Comparison of ENCODE assay signal across 12 cellular contexts in genomic region chr3:30426319-30426993, GRCh38.
A peak's percentile ranks its signal among the peaks of the same experiment; 100 is the strongest.
DNase-seq lines count a peak whose midpoint lies in the region; ATAC-seq lines count a peak whose summit lies in the region.
"Had no signal": no experiment of that assay in that cellular context is flagged by ENCODE, and none has a peak within 500 bp of the region (broad histone marks: within the 10 kb centered on the region; RNA-seq: fewer than 3 reads in every experiment).

No MANE protein-coding gene starts in this region.

- peaks cover 0 to 7% (median 1%) of the 10 kb centered on the region in 3 donors for H3K36me3 Mint-ChIP-seq in CD8-positive, alpha-beta memory T cell

- H2AFZ ChIP-seq in ACC112 (ENCODE audit: low read length, unreplicated experiment) = no peak overlapping the region

- H3K4me3 ChIP-seq in ACC112 (ENCODE audit: low read depth, low read length) = no peak overlapping the region
- H3K4me3 ChIP-seq in CD8-positive, alpha-beta memory T cell (ENCODE audit: low read length) = no peak overlapping the region

- DNase-seq in amniotic epithelial cell (ENCODE audit: low read depth) (peak; percentile 71), Right ventricle myocardium inferior (ENCODE audit: missing footprints) (peak; percentile 68), myocyte (ENCODE audit: low read depth) (peak; percentile 56), activated gamma-delta T cell (lab: John Stamatoyannopoulos, UW) (no peak), NCI-H2227 treated with DMSO at 0.1 percent for 48 hours (lab: John Stamatoyannopoulos, UW) (no peak)
- DNase-seq in CD8-positive, alpha-beta memory T cell = no peak
- DNase-seq: GDM1, NCI-H187 had no signal

- H3K4me1 ChIP-seq in ACC112 (ENCODE audit: control insufficient read depth, insufficient read depth, low read length, unreplicated experiment) = peaks cover 12% of the 10 kb centered on the region
- H3K4me1 ChIP-seq in CD8-positive, alpha-beta memory T cell (ENCODE audit: insufficient read depth, low read length) = no peaks in the 10 kb centered on the region

- peaks cover 0 to 2% (median 0%) of the 10 kb centered on the region in 5 donors for H3K9me3 Mint-ChIP-seq in CD8-positive, alpha-beta memory T cell
- H3K9me3 Mint-ChIP-seq: activated T-helper 17 cell treated with anti-CD3 and anti-CD28 coated beads, Interleukin-2, amount 50 U/mL, for 72 hours had no signal

- no peaks in the 10 kb centered on the region for H3K27me3 ChIP-seq in ACC112 (ENCODE audit: insufficient read depth, low read length)
- H3K27me3 ChIP-seq in CD8-positive, alpha-beta memory T cell (ENCODE audit: insufficient read depth, low read length, poor library complexity, severe bottlenecking) = no peaks in the 10 kb centered on the region

- no peaks in the 10 kb centered on the region for H3K4me1 Mint-ChIP-seq in CD8-positive, alpha-beta memory T cell
- H3K4me1 Mint-ChIP-seq: activated T-helper 17 cell treated with anti-CD3 and anti-CD28 coated beads, Interleukin-2, amount 50 U/mL, for 72 hours had no signal

- peaks cover 2 to 9% of the 10 kb centered on the region in 2 donors for H3K27me3 Mint-ChIP-seq in CD8-positive, alpha-beta memory T cell

- ATAC-seq in Right ventricle myocardium inferior = peak; percentile 100
- no peak for ATAC-seq in HG03378 (IDR thresholded peaks at IDR 0.05; ENCODE audit: unreplicated experiment)
- ATAC-seq: activated T-helper 17 cell treated with anti-CD3 and anti-CD28 coated beads, Interleukin-2, amount 50 U/mL, for 72 hours; Panc1 had no signal

- intact Hi-C loops in Right ventricle myocardium inferior (cut with DNase I) = no loop called here

- no peak overlapping the region for H3K4me3 Mint-ChIP-seq in CD8-positive, alpha-beta memory T cell
- H3K4me3 Mint-ChIP-seq: activated T-helper 17 cell treated with anti-CD3 and anti-CD28 coated beads, Interleukin-2, amount 50 U/mL, for 72 hours had no signal

- no peak overlapping the region for H3K27ac Mint-ChIP-seq in CD8-positive, alpha-beta memory T cell
- H3K27ac Mint-ChIP-seq: activated T-helper 17 cell treated with anti-CD3 and anti-CD28 coated beads, Interleukin-2, amount 50 U/mL, for 72 hours had no signal

- H3K9me3 ChIP-seq in CD8-positive, alpha-beta memory T cell (ENCODE audit: low read length) = no peaks in the 10 kb centered on the region

- no peaks in the 10 kb centered on the region; the same call in 1 of the 2 replicates for H3K36me3 ChIP-seq in ACC112 (ENCODE audit: insufficient read depth, low read length)
- H3K36me3 ChIP-seq in CD8-positive, alpha-beta memory T cell (ENCODE audit: insufficient read depth, low read length) = no peaks in the 10 kb centered on the region

- CTCF ChIA-PET in CD8-positive, alpha-beta memory T cell (lab: Charles Lee) = interaction anchor here (1.2 kb wide), 1 partner anchor 10 kb away, joined by 3 read pairs; no protein-coding TSS in a partner anchor

- POLR2A ChIA-PET in CD8-positive, alpha-beta memory T cell (lab: Charles Lee) = no interaction called here

- H3K79me2 ChIP-seq in ACC112 (ENCODE audit: control insufficient read depth, insufficient read depth, low read length, unreplicated experiment) = no peaks in the 10 kb centered on the region

- peak overlapping the region; percentile 4; the same call in 1 of the 2 replicates for H3K27ac ChIP-seq in ACC112 (ENCODE audit: low read depth, low read length)
- no peak overlapping the region for H3K27ac ChIP-seq in CD8-positive, alpha-beta memory T cell (ENCODE audit: low read depth, low read length)

Comparison
In these comparisons a context has a peak if more than half of its experiments do, and no peak if none do; other contexts are left out.
1. DNase-seq: peak in amniotic epithelial cell (single experiment), Right ventricle myocardium inferior (single experiment) and myocyte (single experiment); none in activated gamma-delta T cell (single experiment), CD8-positive, alpha-beta memory T cell (0 of 5) and NCI-H2227 treated with DMSO at 0.1 percent for 48 hours (single experiment).